Comparison of ENCODE assay signal across 1 cellular context in the genomic region with DNA sequence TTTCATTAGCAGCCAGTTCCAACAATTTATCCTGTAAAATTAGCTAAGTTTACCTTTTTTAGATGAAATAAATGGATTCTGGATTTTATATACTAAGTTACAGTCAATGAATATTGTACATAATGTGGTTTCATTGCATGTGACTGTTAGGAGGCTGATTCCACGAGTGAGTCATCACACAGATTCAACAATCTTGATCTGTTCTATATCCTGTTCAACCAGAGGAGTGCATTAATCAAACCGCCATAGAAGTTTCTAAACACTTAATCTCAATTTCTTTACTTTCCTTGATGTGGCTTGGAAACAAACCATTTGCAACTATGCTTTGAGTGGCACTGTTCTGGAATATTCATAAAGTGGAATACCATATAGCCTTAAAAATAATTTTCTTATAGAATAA.
TF ChIP-seq lines count a peak whose summit lies in the region.

No MANE protein-coding gene starts in this region.

TF ChIP-seq in K562, 482 proteins besides CTCF, POLR2A, EP300 and RAD21:
- TF ChIP-seq MEIS2 (IDR thresholded peaks at IDR 0.05; ENCODE audit: partially characterized antibody) (peak; percentile 83), FOS (IDR thresholded peaks at IDR 0.05; ENCODE audit: extremely low read depth, insufficient read length) (peak; percentile 30), CBFA2T3 (IDR thresholded peaks at IDR 0.05) (0 out of 2 replicates have a peak, but pooled peaks have one; percentile 30), NCOA4 (IDR thresholded peaks at IDR 0.05; ENCODE audit: partially characterized antibody) (no peak), HMG20B (CRISPR knock-in tag; IDR thresholded peaks at IDR 0.05) (no peak), SMARCE1 (IDR thresholded peaks at IDR 0.05) (peak; percentile 37; the same call in 1 of the 2 replicates), TCF3 (CRISPR knock-in tag; IDR thresholded peaks at IDR 0.05) (0 out of 2 replicates have a peak, but pooled peaks have one; percentile 12), JUND (IDR thresholded peaks at IDR 0.05; ENCODE audit: borderline replicate concordance, low read depth, low read length) (peak; percentile 95), JUND (tag; IDR thresholded peaks at IDR 0.05; ENCODE audit: borderline replicate concordance, low read depth, low read length) (peak; percentile 82), FOSL1 (tag; conservative IDR thresholded peaks at IDR 0.05) (peak; percentile 90), RCOR1 (IDR thresholded peaks at IDR 0.05; ENCODE audit: borderline replicate concordance in 1 of 2, low read depth in 2 of 2, low read length in 2 of 2) (0 out of 4 replicates have a peak, but pooled peaks of 1 of the 2 experiments have one; percentile 33), BHLHE40 (IDR thresholded peaks at IDR 0.05; ENCODE audit: low read length) (peak; percentile 35; the same call in 1 of the 2 replicates), ARID1B (IDR thresholded peaks at IDR 0.05) (peak; percentile 63), ZNF212 (CRISPR knock-in tag; IDR thresholded peaks at IDR 0.05) (no peak), TEAD4 (IDR thresholded peaks at IDR 0.05; ENCODE audit: low read length) (peak; percentile 38; the same call in 1 of the 2 replicates), TEAD4 (CRISPR knock-in tag; IDR thresholded peaks at IDR 0.05; ENCODE audit: borderline replicate concordance) (no peak), DPF2 (IDR thresholded peaks at IDR 0.05) (peak; percentile 66; the same call in 1 of the 2 replicates), KDM1A (IDR thresholded peaks at IDR 0.05) (0 out of 4 replicates have a peak, but pooled peaks have one; percentile 30 to 43), JUN (IDR thresholded peaks at IDR 0.05; ENCODE audit: borderline replicate concordance, low read depth, low read length) (peak; percentile 74; the same call in 1 of the 2 replicates), JUN (CRISPR knock-in tag; IDR thresholded peaks at IDR 0.05; ENCODE audit: borderline replicate concordance) (no peak), ZNF263 (CRISPR knock-in tag; IDR thresholded peaks at IDR 0.05; ENCODE audit: borderline replicate concordance) (no peak), SMARCA4 (IDR thresholded peaks at IDR 0.05) (peak; percentile 71)
- TF ChIP-seq, protein P1, sequence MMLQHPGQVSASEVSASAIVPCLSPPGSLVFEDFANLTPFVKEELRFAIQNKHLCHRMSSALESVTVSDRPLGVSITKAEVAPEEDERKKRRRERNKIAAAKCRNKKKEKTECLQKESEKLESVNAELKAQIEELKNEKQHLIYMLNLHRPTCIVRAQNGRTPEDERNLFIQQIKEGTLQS (IDR thresholded peaks at IDR 0.05), result peak; percentile 85
- TF ChIP-seq, protein P1 (CRISPR knock-in tag; conservative IDR thresholded peaks at IDR 0.05), result no peak
- TF ChIP-seq, protein P2, sequence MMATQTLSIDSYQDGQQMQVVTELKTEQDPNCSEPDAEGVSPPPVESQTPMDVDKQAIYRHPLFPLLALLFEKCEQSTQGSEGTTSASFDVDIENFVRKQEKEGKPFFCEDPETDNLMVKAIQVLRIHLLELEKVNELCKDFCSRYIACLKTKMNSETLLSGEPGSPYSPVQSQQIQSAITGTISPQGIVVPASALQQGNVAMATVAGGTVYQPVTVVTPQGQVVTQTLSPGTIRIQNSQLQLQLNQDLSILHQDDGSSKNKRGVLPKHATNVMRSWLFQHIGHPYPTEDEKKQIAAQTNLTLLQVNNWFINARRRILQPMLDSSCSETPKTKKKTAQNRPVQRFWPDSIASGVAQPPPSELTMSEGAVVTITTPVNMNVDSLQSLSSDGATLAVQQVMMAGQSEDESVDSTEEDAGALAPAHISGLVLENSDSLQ (IDR thresholded peaks at IDR 0.05), result 0 out of 2 replicates have a peak, but pooled peaks have one; percentile 10
- TF ChIP-seq, protein P3, sequence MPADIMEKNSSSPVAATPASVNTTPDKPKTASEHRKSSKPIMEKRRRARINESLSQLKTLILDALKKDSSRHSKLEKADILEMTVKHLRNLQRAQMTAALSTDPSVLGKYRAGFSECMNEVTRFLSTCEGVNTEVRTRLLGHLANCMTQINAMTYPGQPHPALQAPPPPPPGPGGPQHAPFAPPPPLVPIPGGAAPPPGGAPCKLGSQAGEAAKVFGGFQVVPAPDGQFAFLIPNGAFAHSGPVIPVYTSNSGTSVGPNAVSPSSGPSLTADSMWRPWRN (IDR thresholded peaks at IDR 0.05; ENCODE audit: low read depth), result no peak
- TF ChIP-seq, protein P4, sequence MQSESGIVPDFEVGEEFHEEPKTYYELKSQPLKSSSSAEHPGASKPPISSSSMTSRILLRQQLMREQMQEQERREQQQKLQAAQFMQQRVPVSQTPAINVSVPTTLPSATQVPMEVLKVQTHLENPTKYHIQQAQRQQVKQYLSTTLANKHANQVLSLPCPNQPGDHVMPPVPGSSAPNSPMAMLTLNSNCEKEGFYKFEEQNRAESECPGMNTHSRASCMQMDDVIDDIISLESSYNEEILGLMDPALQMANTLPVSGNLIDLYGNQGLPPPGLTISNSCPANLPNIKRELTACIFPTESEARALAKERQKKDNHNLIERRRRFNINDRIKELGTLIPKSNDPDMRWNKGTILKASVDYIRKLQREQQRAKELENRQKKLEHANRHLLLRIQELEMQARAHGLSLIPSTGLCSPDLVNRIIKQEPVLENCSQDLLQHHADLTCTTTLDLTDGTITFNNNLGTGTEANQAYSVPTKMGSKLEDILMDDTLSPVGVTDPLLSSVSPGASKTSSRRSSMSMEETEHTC (IDR thresholded peaks at IDR 0.05), result 0 out of 2 replicates have a peak, but pooled peaks have one; percentile 31
- TF ChIP-seq, protein P5, sequence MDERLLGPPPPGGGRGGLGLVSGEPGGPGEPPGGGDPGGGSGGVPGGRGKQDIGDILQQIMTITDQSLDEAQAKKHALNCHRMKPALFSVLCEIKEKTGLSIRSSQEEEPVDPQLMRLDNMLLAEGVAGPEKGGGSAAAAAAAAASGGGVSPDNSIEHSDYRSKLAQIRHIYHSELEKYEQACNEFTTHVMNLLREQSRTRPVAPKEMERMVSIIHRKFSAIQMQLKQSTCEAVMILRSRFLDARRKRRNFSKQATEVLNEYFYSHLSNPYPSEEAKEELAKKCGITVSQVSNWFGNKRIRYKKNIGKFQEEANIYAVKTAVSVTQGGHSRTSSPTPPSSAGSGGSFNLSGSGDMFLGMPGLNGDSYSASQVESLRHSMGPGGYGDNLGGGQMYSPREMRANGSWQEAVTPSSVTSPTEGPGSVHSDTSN (CRISPR knock-in tag; IDR thresholded peaks at IDR 0.05; ENCODE audit: low read depth), result no peak
- TF ChIP-seq, protein P5 (tag; conservative IDR thresholded peaks at IDR 0.05; ENCODE audit: low read depth), result 0 out of 2 replicates have a peak, but pooled peaks have one; percentile 33
